ENCODE assay signal across 1 cellular context in the genomic region with DNA sequence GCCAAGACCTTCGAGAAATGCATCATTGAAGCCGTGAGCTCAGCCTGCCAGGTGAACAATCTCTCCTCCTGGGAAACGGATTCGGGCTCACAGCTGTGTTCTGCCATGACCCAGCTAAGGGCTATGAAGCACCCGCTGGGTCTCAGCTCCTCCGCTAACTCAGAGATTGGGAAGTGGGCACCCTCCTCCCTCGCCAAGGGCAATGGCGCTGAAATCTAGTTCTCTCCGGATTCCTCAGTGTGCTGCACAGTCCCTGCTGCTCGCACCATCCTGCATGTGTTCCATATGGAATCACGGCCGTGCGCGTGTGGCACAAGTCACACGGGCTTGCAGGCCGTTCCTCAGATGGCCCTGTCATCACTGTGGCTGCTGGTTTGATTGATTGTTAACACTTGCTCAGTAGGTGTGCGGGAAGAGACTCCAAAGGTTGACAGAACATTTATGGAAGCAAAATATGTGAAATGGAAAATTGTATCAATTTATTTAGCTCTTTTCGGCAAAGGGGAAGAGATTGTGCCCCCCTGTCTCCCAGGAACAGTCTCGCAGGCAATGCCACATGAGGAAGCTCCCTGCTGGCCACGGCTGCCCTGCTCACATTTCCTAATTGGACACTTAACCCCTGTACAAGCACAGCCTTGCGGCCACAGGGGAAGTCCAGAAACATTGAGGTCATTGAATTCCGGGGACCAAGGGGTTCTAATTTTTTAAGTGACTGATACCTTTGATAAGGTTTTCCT.
A peak's percentile ranks its signal among the peaks of the same experiment; 100 is the strongest.
TF ChIP-seq lines count a peak whose summit lies in the region.

No MANE protein-coding gene starts in this region.

TF ChIP-seq in HepG2, 621 proteins besides CTCF, POLR2A, EP300 and RAD21:
- TF ChIP-seq ZNF580 (CRISPR knock-in tag; IDR thresholded peaks at IDR 0.05; ENCODE audit: borderline replicate concordance, low read depth) (no peak), KDM1A (CRISPR knock-in tag; IDR thresholded peaks at IDR 0.05) (no peak), ZNF652 (CRISPR knock-in tag; IDR thresholded peaks at IDR 0.05; ENCODE audit: borderline replicate concordance, low read depth) (no peak), KDM5B (CRISPR knock-in tag; IDR thresholded peaks at IDR 0.05; ENCODE audit: borderline replicate concordance) (0 out of 2 replicates have a peak, but pooled peaks have one; percentile 20), NR2F2 (IDR thresholded peaks at IDR 0.05; ENCODE audit: borderline replicate concordance, low read depth) (no peak)
- TF ChIP-seq, protein P1, sequence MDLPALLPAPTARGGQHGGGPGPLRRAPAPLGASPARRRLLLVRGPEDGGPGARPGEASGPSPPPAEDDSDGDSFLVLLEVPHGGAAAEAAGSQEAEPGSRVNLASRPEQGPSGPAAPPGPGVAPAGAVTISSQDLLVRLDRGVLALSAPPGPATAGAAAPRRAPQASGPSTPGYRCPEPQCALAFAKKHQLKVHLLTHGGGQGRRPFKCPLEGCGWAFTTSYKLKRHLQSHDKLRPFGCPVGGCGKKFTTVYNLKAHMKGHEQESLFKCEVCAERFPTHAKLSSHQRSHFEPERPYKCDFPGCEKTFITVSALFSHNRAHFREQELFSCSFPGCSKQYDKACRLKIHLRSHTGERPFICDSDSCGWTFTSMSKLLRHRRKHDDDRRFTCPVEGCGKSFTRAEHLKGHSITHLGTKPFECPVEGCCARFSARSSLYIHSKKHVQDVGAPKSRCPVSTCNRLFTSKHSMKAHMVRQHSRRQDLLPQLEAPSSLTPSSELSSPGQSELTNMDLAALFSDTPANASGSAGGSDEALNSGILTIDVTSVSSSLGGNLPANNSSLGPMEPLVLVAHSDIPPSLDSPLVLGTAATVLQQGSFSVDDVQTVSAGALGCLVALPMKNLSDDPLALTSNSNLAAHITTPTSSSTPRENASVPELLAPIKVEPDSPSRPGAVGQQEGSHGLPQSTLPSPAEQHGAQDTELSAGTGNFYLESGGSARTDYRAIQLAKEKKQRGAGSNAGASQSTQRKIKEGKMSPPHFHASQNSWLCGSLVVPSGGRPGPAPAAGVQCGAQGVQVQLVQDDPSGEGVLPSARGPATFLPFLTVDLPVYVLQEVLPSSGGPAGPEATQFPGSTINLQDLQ (CRISPR knock-in tag; IDR thresholded peaks at IDR 0.05), result no peak
- TF ChIP-seq, protein P2, sequence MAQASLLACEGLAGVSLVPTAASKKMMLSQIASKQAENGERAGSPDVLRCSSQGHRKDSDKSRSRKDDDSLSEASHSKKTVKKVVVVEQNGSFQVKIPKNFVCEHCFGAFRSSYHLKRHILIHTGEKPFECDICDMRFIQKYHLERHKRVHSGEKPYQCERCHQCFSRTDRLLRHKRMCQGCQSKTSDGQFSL (CRISPR knock-in tag; IDR thresholded peaks at IDR 0.05), result no peak
